13 cellular contexts compared by ENCODE assay signal in the genomic region with DNA sequence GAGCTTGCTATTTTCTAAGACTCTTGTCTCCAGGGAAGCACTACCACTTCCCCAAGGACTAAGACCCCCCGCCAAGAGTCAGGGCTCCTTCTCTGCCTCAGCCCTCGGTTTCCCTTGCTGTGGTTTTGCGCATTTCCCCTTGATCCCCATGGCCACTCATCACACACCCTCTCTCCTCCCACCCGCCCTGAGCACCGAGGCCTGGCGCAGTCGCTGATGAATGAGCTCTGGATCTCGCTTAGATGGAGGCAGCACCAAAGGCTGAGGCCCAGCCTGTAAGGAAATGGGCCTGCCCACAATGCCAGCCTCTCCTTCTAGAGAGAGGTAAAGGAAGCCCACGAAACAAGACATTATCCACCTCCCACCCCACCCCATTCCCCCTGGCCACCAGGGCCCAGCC.
DNase-seq lines count a peak whose midpoint lies in the region; ATAC-seq and TF ChIP-seq lines count a peak whose summit lies in the region.
"Had no signal": no experiment of that assay in that cellular context is flagged by ENCODE, and none has a peak within 500 bp of the region (broad histone marks: within the 10 kb centered on the region; RNA-seq: fewer than 3 reads in every experiment).

No MANE protein-coding gene starts in this region.

- no peak overlapping the region for H3K9ac ChIP-seq in rectal smooth muscle tissue (ENCODE audit: low read length)
- H3K9ac ChIP-seq: SK-N-SH had no signal

- TF ChIP-seq POLR2A in heart left ventricle (IDR thresholded peaks at IDR 0.05) (no peak), esophagus muscularis mucosa (IDR thresholded peaks at IDR 0.05; ENCODE audit: low read depth) (no peak)

- no peak for TF ChIP-seq EP300 in esophagus muscularis mucosa (IDR thresholded peaks at IDR 0.05)

- H3K9me3 ChIP-seq in heart left ventricle: no peaks in the 10 kb centered on the region
- no peaks in the 10 kb centered on the region for H3K9me3 ChIP-seq in esophagus muscularis mucosa
- no peaks in the 10 kb centered on the region for H3K9me3 ChIP-seq in aorta (ENCODE audit: control insufficient read depth, low read length)
- H3K9me3 ChIP-seq: HAP-1, SK-N-SH had no signal

- intact Hi-C loops in heart left ventricle (cut with DNase I): loop anchor here in 1 of 10 donors (2.0 kb wide), 1 partner anchor 15 kb away; no protein-coding TSS in a partner anchor
- intact Hi-C loops in left ventricle myocardium superior (cut with micrococcal nuclease): no loop called here
- intact Hi-C loops in esophagus muscularis mucosa (cut with DNase I): no loop called here
- intact Hi-C loops in aorta (cut with DNase I): no loop called here

- no peak for TF ChIP-seq CTCF in heart left ventricle (IDR thresholded peaks at IDR 0.05)
- TF ChIP-seq CTCF in esophagus muscularis mucosa (IDR thresholded peaks at IDR 0.05): no peak

- no peak for ATAC-seq in heart left ventricle
- ATAC-seq in left ventricle myocardium superior: no peak
- ATAC-seq in aorta (ENCODE audit: low FRiP score): no peak
- no peak for ATAC-seq in HG02981 (IDR thresholded peaks at IDR 0.05; ENCODE audit: unreplicated experiment)
- ATAC-seq: activated T-cell treated with anti-CD3 and anti-CD28 coated beads, Interleukin-2, amount 50 U/mL, for 4 hours had no signal

- peaks cover 41 to 100% (median 99%) of the 10 kb centered on the region in 12 donors for H3K4me1 ChIP-seq in heart left ventricle
- peaks cover 99 to 100% (median 100%) of the 10 kb centered on the region in 4 donors for H3K4me1 ChIP-seq in esophagus muscularis mucosa
- peaks cover 96% of the 10 kb centered on the region for H3K4me1 ChIP-seq in rectal smooth muscle tissue (ENCODE audit: control insufficient read depth, insufficient read depth, low read length)
- peaks cover 4 to 13% of the 10 kb centered on the region in 2 donors for H3K4me1 ChIP-seq in aorta (ENCODE audit: control insufficient read depth in 1 of 2, insufficient read depth in 2 of 2, low read length in 2 of 2)
- H3K4me1 ChIP-seq: HAP-1 had no signal

- DNase-seq in heart left ventricle (peak in 3 of 5 donors; percentile 19 to 47 (median 31)), left ventricle myocardium superior (no peak), esophagus muscularis mucosa (ENCODE audit: extremely low spot score) (no peak), aorta (peak in 1 of 2 donors; percentile 62), epidermal melanocyte (ENCODE audit: insufficient read length, low spot score) (no peak)
- DNase-seq in activated CD4-positive, alpha-beta T cell treated with anti-CD3 and anti-CD28 coated beads, Interleukin-2, amount 50 U/mL, for 4 hours: no peak
- DNase-seq: activated B cell treated with CpG ODN at 0.5 μM for 24 hours; activated T-cell treated with anti-CD3 and anti-CD28 coated beads, Interleukin-2, amount 50 U/mL, for 4 hours; retina; SK-N-SH had no signal

- WGBS in heart left ventricle, 4 donors: 63 to 70% (median 66%) methylated on average over 9 of the region's 9 CpGs
- WGBS in esophagus muscularis mucosa: 47% methylated on average over 9 of the region's 9 CpGs
- 35 to 36% methylated on average over 9 of the region's 9 CpGs for WGBS in aorta, 2 donors

- H3K27ac ChIP-seq in heart left ventricle: peak overlapping the region; percentile 85 to 99 (median 94)
- peak overlapping the region; percentile 89 to 98 (median 97) for H3K27ac ChIP-seq in esophagus muscularis mucosa (replicated peaks in 1 of 4)
- H3K27ac ChIP-seq in rectal smooth muscle tissue (ENCODE audit: low read depth, low read length): peak overlapping the region; percentile 98
- peak overlapping the region; percentile 51 to 99 for H3K27ac ChIP-seq in aorta (ENCODE audit: low read depth in 1 of 2, low read length in 2 of 2)

- H3K4me3 ChIP-seq in heart left ventricle (no peak overlapping the region), esophagus muscularis mucosa (peak overlapping the region in 3 of 4 donors; percentile 12 to 35 (median 33)), rectal smooth muscle tissue (ENCODE audit: low read length) (no peak overlapping the region), aorta (ENCODE audit: low read length in 2 of 2) (no peak overlapping the region)
- H3K4me3 ChIP-seq: HAP-1 had no signal

- H3K36me3 ChIP-seq in heart left ventricle (peaks cover 0 to 29% (median 15%) of the 10 kb centered on the region in 9 donors), esophagus muscularis mucosa (peaks cover 2 to 28% (median 21%) of the 10 kb centered on the region in 4 donors), rectal smooth muscle tissue (ENCODE audit: control insufficient read depth, insufficient read depth, low read length) (peaks cover 3% of the 10 kb centered on the region), aorta (ENCODE audit: control insufficient read depth in 1 of 2, insufficient read depth in 2 of 2, low read length in 1 of 2) (peaks cover 0 to 1% of the 10 kb centered on the region in 2 donors)
- H3K36me3 ChIP-seq: HAP-1 had no signal

- H3K27me3 ChIP-seq in heart left ventricle (no peaks in the 10 kb centered on the region), esophagus muscularis mucosa (no peaks in the 10 kb centered on the region), rectal smooth muscle tissue (ENCODE audit: control insufficient read depth, insufficient read depth, low read length) (no peaks in the 10 kb centered on the region), aorta (ENCODE audit: control insufficient read depth in 1 of 2, insufficient read depth in 2 of 2, low read length in 1 of 2) (no peaks in the 10 kb centered on the region)

Comparison
In these comparisons a context has a peak if more than half of its experiments do, and no peak if none do; other contexts are left out.
1. DNase-seq: peak in heart left ventricle (3 of 5); none in left ventricle myocardium superior (single experiment), esophagus muscularis mucosa (single experiment), activated CD4-positive, alpha-beta T cell treated with anti-CD3 and anti-CD28 coated beads, Interleukin-2, amount 50 U/mL, for 4 hours (0 of 2) and epidermal melanocyte (single experiment).
2. H3K4me3 ChIP-seq: peak in esophagus muscularis mucosa (3 of 4); none in heart left ventricle (0 of 12), rectal smooth muscle tissue (single experiment) and aorta (0 of 2).
3. Peak in every context shown above with its lines, with median percentiles within 50 percentile points of each other: H3K27ac ChIP-seq.